1 cellular context compared by ENCODE assay signal in the genomic region with DNA sequence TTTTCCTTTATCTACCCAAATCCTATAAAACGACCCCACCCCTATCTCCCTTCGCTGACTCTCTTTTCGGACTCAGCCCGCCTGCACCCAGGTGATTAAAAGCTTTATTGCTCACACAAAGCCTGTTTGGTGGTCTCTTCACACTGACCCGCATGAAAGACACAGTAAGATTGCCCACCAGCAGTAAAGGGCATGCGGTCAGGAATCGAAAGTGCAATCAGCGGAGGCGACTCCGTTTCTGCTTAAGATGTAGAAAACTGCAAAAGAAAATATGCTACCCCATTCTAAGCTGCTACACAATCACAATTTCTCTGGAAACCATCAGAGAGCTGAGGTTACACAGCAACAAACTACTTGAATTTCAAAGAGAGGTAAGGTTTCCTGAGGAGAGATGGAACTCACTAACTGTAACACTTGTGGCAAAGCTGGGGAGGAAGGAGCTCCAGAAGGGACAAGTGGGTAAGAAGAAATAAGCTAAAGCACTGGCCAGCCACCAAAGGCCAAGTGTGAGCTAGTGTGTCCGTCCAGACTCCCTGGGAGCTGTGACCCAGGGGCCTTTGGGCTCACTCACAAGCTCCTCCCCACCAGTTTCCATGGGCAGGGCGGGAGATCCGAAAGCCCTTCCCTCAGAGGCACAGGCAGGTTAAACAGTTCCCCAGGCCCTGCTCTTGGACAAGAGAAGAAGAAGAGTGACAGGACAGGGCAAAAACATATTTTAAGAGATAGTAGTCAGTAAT.
TF ChIP-seq lines count a peak whose summit lies in the region.

No MANE protein-coding gene starts in this region.

TF ChIP-seq in HCT116, 20 proteins besides CTCF, POLR2A, EP300 and RAD21:
- TF ChIP-seq EZH2phosphoT487 (IDR thresholded peaks at IDR 0.05; ENCODE audit: borderline replicate concordance) (no peak), JUND (IDR thresholded peaks at IDR 0.05) (no peak), SP1 (IDR thresholded peaks at IDR 0.05; ENCODE audit: low read depth) (no peak), EGR1 (IDR thresholded peaks at IDR 0.05; ENCODE audit: low read depth) (no peak), ZFX (IDR thresholded peaks at IDR 0.05) (no peak), EZH2 (IDR thresholded peaks at IDR 0.05) (no peak), TCF7L2 (IDR thresholded peaks at IDR 0.05; ENCODE audit: borderline replicate concordance, extremely low read depth, insufficient read depth, insufficient read length) (no peak), YY1 (IDR thresholded peaks at IDR 0.05; ENCODE audit: extremely low read depth, insufficient replicate concordance, low read depth, low read length) (no peak), ZNF274 (IDR thresholded peaks at IDR 0.05; ENCODE audit: low read depth, low read length) (no peak), SIN3A (IDR thresholded peaks at IDR 0.05; ENCODE audit: low read depth) (no peak), ELF1 (IDR thresholded peaks at IDR 0.05; ENCODE audit: borderline replicate concordance, low read depth) (no peak), FOSL1 (IDR thresholded peaks at IDR 0.05; ENCODE audit: low read depth) (no peak)
- TF ChIP-seq, protein P1, sequence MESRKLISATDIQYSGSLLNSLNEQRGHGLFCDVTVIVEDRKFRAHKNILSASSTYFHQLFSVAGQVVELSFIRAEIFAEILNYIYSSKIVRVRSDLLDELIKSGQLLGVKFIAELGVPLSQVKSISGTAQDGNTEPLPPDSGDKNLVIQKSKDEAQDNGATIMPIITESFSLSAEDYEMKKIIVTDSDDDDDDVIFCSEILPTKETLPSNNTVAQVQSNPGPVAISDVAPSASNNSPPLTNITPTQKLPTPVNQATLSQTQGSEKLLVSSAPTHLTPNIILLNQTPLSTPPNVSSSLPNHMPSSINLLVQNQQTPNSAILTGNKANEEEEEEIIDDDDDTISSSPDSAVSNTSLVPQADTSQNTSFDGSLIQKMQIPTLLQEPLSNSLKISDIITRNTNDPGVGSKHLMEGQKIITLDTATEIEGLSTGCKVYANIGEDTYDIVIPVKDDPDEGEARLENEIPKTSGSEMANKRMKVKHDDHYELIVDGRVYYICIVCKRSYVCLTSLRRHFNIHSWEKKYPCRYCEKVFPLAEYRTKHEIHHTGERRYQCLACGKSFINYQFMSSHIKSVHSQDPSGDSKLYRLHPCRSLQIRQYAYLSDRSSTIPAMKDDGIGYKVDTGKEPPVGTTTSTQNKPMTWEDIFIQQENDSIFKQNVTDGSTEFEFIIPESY (IDR thresholded peaks at IDR 0.05; ENCODE audit: extremely low read depth, insufficient replicate concordance, low read length) = no peak
- TF ChIP-seq, protein P2, sequence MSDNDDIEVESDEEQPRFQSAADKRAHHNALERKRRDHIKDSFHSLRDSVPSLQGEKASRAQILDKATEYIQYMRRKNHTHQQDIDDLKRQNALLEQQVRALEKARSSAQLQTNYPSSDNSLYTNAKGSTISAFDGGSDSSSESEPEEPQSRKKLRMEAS (IDR thresholded peaks at IDR 0.05) = no peak
